1 cellular context compared by ENCODE assay signal in the genomic region with DNA sequence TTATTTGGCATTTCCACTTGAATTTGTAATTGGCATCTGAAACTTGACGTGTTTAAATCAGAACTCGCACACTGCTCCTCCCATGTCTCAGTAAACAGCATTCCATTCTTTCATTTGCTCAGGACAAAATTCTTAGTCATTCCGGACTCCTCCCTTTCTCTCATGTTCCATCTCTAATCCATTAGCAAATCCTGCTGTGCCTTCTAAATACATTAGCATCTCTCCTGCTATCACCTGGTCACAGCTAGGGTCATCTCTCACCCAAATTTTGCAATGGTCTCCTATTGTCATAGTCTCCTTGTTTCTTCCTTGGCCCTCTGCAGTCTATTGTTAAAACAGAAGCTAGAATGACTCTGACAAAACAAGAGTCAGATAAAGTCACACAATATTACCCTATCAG.
TF ChIP-seq lines count a peak whose summit lies in the region.

No MANE protein-coding gene starts in this region.

TF ChIP-seq in GM23338, 12 proteins besides CTCF, POLR2A, EP300 and RAD21 (continued from another document):
- TF ChIP-seq, protein P1, sequence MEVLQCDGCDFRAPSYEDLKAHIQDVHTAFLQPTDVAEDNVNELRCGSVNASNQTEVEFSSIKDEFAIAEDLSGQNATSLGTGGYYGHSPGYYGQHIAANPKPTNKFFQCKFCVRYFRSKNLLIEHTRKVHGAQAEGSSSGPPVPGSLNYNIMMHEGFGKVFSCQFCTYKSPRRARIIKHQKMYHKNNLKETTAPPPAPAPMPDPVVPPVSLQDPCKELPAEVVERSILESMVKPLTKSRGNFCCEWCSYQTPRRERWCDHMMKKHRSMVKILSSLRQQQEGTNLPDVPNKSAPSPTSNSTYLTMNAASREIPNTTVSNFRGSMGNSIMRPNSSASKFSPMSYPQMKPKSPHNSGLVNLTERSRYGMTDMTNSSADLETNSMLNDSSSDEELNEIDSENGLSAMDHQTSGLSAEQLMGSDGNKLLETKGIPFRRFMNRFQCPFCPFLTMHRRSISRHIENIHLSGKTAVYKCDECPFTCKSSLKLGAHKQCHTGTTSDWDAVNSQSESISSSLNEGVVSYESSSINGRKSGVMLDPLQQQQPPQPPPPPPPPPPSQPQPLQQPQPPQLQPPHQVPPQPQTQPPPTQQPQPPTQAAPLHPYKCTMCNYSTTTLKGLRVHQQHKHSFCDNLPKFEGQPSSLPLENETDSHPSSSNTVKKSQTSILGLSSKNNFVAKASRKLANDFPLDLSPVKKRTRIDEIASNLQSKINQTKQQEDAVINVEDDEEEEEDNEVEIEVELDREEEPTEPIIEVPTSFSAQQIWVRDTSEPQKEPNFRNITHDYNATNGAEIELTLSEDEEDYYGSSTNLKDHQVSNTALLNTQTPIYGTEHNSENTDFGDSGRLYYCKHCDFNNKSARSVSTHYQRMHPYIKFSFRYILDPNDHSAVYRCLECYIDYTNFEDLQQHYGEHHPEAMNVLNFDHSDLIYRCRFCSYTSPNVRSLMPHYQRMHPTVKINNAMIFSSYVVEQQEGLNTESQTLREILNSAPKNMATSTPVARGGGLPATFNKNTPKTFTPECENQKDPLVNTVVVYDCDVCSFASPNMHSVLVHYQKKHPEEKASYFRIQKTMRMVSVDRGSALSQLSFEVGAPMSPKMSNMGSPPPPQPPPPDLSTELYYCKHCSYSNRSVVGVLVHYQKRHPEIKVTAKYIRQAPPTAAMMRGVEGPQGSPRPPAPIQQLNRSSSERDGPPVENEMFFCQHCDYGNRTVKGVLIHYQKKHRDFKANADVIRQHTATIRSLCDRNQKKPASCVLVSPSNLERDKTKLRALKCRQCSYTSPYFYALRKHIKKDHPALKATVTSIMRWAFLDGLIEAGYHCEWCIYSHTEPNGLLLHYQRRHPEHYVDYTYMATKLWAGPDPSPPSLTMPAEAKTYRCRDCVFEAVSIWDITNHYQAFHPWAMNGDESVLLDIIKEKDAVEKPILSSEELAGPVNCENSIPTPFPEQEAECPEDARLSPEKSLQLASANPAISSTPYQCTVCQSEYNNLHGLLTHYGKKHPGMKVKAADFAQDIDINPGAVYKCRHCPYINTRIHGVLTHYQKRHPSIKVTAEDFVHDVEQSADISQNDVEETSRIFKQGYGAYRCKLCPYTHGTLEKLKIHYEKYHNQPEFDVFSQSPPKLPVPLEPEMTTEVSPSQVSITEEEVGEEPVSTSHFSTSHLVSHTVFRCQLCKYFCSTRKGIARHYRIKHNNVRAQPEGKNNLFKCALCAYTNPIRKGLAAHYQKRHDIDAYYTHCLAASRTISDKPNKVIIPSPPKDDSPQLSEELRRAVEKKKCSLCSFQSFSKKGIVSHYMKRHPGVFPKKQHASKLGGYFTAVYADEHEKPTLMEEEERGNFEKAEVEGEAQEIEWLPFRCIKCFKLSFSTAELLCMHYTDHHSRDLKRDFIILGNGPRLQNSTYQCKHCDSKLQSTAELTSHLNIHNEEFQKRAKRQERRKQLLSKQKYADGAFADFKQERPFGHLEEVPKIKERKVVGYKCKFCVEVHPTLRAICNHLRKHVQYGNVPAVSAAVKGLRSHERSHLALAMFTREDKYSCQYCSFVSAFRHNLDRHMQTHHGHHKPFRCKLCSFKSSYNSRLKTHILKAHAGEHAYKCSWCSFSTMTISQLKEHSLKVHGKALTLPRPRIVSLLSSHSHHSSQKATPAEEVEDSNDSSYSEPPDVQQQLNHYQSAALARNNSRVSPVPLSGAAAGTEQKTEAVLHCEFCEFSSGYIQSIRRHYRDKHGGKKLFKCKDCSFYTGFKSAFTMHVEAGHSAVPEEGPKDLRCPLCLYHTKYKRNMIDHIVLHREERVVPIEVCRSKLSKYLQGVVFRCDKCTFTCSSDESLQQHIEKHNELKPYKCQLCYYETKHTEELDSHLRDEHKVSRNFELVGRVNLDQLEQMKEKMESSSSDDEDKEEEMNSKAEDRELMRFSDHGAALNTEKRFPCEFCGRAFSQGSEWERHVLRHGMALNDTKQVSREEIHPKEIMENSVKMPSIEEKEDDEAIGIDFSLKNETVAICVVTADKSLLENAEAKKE (CRISPR knock-in tag; IDR thresholded peaks at IDR 0.05), result 0 out of 2 replicates have a peak, but pooled peaks have one; percentile 27
- TF ChIP-seq POLR2AphosphoS5 (IDR thresholded peaks at IDR 0.05; ENCODE audit: low read depth), result no peak
